Comparison of ENCODE assay signal across 8 cellular contexts in the genomic region with DNA sequence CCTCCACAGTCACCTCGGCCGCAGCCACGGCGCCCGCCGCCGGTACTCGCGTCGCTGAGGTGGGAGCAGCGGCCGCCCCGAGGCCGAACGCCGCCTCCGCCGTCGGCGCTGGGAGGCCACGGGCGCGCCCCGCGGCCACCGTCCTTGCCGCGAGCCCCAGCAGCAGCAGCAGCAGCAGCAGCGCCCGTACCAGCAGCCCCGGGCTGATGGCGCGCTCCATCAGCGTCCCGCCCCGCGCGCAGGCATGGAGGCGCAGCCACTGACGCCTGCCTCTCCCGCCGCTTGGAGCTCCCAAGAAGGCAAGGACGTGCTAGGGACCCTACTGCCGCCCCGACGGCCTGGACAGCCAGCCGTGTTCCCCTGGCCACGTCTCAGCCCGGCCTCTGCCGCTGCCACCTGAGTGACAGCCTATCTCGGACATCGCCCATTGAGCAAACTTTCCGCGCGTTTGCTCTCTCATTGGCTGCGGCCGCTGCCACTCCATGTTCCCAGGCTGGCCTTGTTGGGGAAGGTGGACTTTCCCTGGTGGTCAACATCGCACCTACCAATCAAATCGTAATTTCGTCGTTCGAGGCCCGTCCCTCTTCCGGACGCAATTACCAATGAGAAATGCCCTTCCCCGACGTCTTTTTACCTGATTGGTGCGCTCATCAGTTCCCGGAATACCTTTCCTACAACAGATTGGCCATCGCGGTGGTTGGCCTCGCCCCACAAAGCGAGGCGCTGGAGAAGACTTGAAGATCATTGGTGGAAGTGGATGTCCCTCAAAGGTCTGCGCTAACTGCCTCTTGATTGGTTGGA. TPM values are rescaled to one million over a fixed set of nuclear protein-coding genes. Genes with fewer than 3 reads are reported as not detected.
A peak's percentile ranks its signal among the peaks of the same experiment; 100 is the strongest.
DNase-seq lines count a peak whose midpoint lies in the region; ATAC-seq and TF ChIP-seq lines count a peak whose summit lies in the region.

A gene (minus strand): TSS at position 410 of the 801 bp plus-strand sequence. CDS start 190 bp downstream, at position 220.

- ATAC-seq in HG02885 (IDR thresholded peaks at IDR 0.05; ENCODE audit: poor library complexity, unreplicated experiment) (peak; percentile 87), T-helper 17 cell (peak; percentile 87)

- peak; percentile 99 for DNase-seq in NCI-H1694 treated with DMSO at 0.1 percent for 48 hours (lab: John Stamatoyannopoulos, UW)
- peak; percentile 82 to 89 (median 87) for DNase-seq in T-helper 17 cell
- DNase-seq in amygdala (lab: John Stamatoyannopoulos, UW), result peak; percentile 87 to 100 (median 99)
- DNase-seq in left ventricle myocardium inferior, result peak; percentile 99
- peak; percentile 96 for DNase-seq in progenitor cell of endocrine pancreas (ENCODE audit: low spot score, unreplicated experiment)
- peak; percentile 99 for DNase-seq in ureter (ENCODE audit: low spot score)

- H3K36me3 ChIP-seq in left ventricle myocardium inferior, result no peaks in the 10 kb centered on the region

- H3K27me3 Mint-ChIP-seq in T-helper 17 cell (no peaks in the 10 kb centered on the region), progenitor cell of endocrine pancreas (no peaks in the 10 kb centered on the region)

- H3K4me3 ChIP-seq in left ventricle myocardium inferior, result peak within 1 kb of the TSS; percentile 96

- TF ChIP-seq CTCF in left ventricle myocardium inferior (IDR thresholded peaks at IDR 0.05; ENCODE audit: borderline replicate concordance), result peak; percentile 44
- no peak for TF ChIP-seq CTCF in progenitor cell of endocrine pancreas (IDR thresholded peaks at IDR 0.05; ENCODE audit: unreplicated experiment)

- H3K4me1 Mint-ChIP-seq in T-helper 17 cell (peaks cover 12% of the 10 kb centered on the region), progenitor cell of endocrine pancreas (ENCODE audit: low read depth) (peaks cover 8% of the 10 kb centered on the region)

- peaks cover 50% of the 10 kb centered on the region for H3K4me1 ChIP-seq in left ventricle myocardium inferior

- no peaks in the 10 kb centered on the region for H3K9me3 Mint-ChIP-seq in progenitor cell of endocrine pancreas (ENCODE audit: low read depth)

- intact Hi-C loops in left ventricle myocardium inferior (cut with micrococcal nuclease), result no loop called here

- H3K4me3 Mint-ChIP-seq in T-helper 17 cell (no peak within 1 kb of the TSS), progenitor cell of endocrine pancreas (ENCODE audit: low read depth) (peak within 1 kb of the TSS; percentile 92)

- H3K27me3 ChIP-seq in left ventricle myocardium inferior (ENCODE audit: low read depth), result no peaks in the 10 kb centered on the region

- H3K36me3 Mint-ChIP-seq in T-helper 17 cell (ENCODE audit: low read depth) (peaks cover 2% of the 10 kb centered on the region), progenitor cell of endocrine pancreas (ENCODE audit: insufficient read depth) (no peaks in the 10 kb centered on the region)

- H3K9me3 ChIP-seq in T-helper 17 cell (ENCODE audit: control insufficient read depth, low read length, poor library complexity, severe bottlenecking) (no peaks in the 10 kb centered on the region), left ventricle myocardium inferior (replicated peaks) (no peaks in the 10 kb centered on the region)

- H3K27ac ChIP-seq in left ventricle myocardium inferior (replicated peaks), result peak within 1 kb of the TSS; percentile 98

- peak; percentile 95 for TF ChIP-seq POLR2A in GM15510 (IDR thresholded peaks at IDR 0.05; ENCODE audit: borderline replicate concordance, extremely low read depth, insufficient read length)

- H3K27ac Mint-ChIP-seq in T-helper 17 cell (no peak within 1 kb of the TSS), progenitor cell of endocrine pancreas (peak within 1 kb of the TSS; percentile 99)

RNA-seq across cellular contexts. Expression of the gene that starts here (rescaled TPM):
- total RNA-seq in T-helper 17 cell, result 10 to 100 TPM; 34.9 to 38.3 TPM
- total RNA-seq in left ventricle myocardium inferior, result 8.2 TPM
- total RNA-seq in progenitor cell of endocrine pancreas, result 20.5 and 28.1 TPM in 2 replicates
- total RNA-seq in ureter, result 30.2 TPM

Comparison
In these comparisons a context has a peak if more than half of its experiments do, and no peak if none do; other contexts are left out.
1. Peak in every context shown above with its lines: DNase-seq, ATAC-seq, H3K4me3 ChIP-seq and H3K27ac ChIP-seq.